20 cellular contexts compared by ENCODE assay signal in genomic region chr16:11306997-11307638, GRCh38. TPM values are rescaled to one million over a fixed set of nuclear protein-coding genes. Genes with fewer than 3 reads are reported as not detected.
DNase-seq lines count a peak whose midpoint lies in the region; ATAC-seq and TF ChIP-seq lines count a peak whose summit lies in the region.
"Had no signal": no experiment of that assay in that cellular context is flagged by ENCODE, and none has a peak within 500 bp of the region (broad histone marks: within the 10 kb centered on the region; RNA-seq: fewer than 3 reads in every experiment).

No MANE protein-coding gene starts in this region.

- TF ChIP-seq CTCF in RWPE1 (conservative IDR thresholded peaks at IDR 0.05; ENCODE audit: low read depth) (no peak), fibroblast of villous mesenchyme (IDR thresholded peaks at IDR 0.05; ENCODE audit: insufficient read depth, low read depth, low read length) (no peak)

- H3K27ac ChIP-seq in RWPE1, result peak overlapping the region; percentile 50; the same call in 1 of the 2 replicates
- H3K27ac ChIP-seq: KMS-11, right atrium auricular region, vagina had no signal

- no peak overlapping the region for H3K4me3 ChIP-seq in fibroblast of villous mesenchyme (ENCODE audit: low read depth, low read length)
- H3K4me3 ChIP-seq: right atrium auricular region, vagina had no signal

- in situ Hi-C loops in KBM-7 (cut with MboI; ENCODE audit: low pct_unique_long_range_greater_than_20kb, low sequenced_read_pairs), result no loop called here

- no peak for ATAC-seq in esophagus mucosa

- DNase-seq in KBM-7 (peak; percentile 55), RWPE1 (ENCODE audit: low spot score) (no peak), fibroblast of villous mesenchyme (ENCODE audit: low read depth) (peak; percentile 46), renal cortical epithelial cell (ENCODE audit: low read depth) (peak; percentile 77), DMS79 (lab: John Stamatoyannopoulos, UW) (no peak), NCI-H2029 treated with DMSO at 0.1 percent for 48 hours (lab: John Stamatoyannopoulos, UW) (no peak)
- DNase-seq: activated CD8-positive, alpha-beta memory T cell treated with anti-CD3 and anti-CD28 coated beads, Interleukin-2, amount 50 U/mL, for 4 hours; activated naive CD8-positive, alpha-beta T cell treated with anti-CD3 and anti-CD28 coated beads for 36 hours; CD8-positive, alpha-beta memory T cell; central memory CD4-positive, alpha-beta T cell; GDM1; glutamatergic neuron; NCI-H2029; NCI-H526 treated with DMSO at 0.1 percent for 48 hours; SHP77 treated with DMSO at 0.1 percent for 48 hours had no signal

- CTCF ChIA-PET in RWPE1 (lab: Yijun Ruan, JAX), result interaction anchor here (0.6 to 0.7 kb wide), 2 partner anchors 15 kb away, joined by 3 to 7 read pairs; no protein-coding TSS in a partner anchor

- POLR2A ChIA-PET in RWPE1 (lab: Yijun Ruan, JAX; ENCODE audit: low non-redundant PET), result no interaction called here

RNA-seq across cellular contexts. Expression of gene PRM1, which starts 26.0 kb away (rescaled TPM):
- total RNA-seq in fibroblast of villous mesenchyme (not detected in 2 replicates), renal cortical epithelial cell (not detected in 2 replicates), esophagus mucosa (not detected)
- total RNA-seq: activated naive CD8-positive, alpha-beta T cell treated with anti-CD3 and anti-CD28 coated beads for 36 hours; CD8-positive, alpha-beta memory T cell; endothelial cell of umbilical vein; right atrium auricular region; vagina had no signal

RNA-seq across cellular contexts. Expression of gene PRM2, which starts 30.8 kb away (rescaled TPM):
- not detected in 2 replicates for total RNA-seq in fibroblast of villous mesenchyme
- not detected in 2 replicates for total RNA-seq in renal cortical epithelial cell
- not detected for total RNA-seq in esophagus mucosa
- total RNA-seq: activated naive CD8-positive, alpha-beta T cell treated with anti-CD3 and anti-CD28 coated beads for 36 hours; CD8-positive, alpha-beta memory T cell; endothelial cell of umbilical vein; right atrium auricular region; vagina had no signal

RNA-seq across cellular contexts. Expression of gene PRM3, which starts 33.7 kb away (rescaled TPM):
- total RNA-seq in fibroblast of villous mesenchyme (not detected in 2 replicates), renal cortical epithelial cell (not detected in 2 replicates), esophagus mucosa (not detected)
- total RNA-seq: activated naive CD8-positive, alpha-beta T cell treated with anti-CD3 and anti-CD28 coated beads for 36 hours; CD8-positive, alpha-beta memory T cell; endothelial cell of umbilical vein; right atrium auricular region; vagina had no signal

RNA-seq across cellular contexts. Expression of gene TNP2, which starts 38.0 kb away (rescaled TPM):
- not detected in 2 replicates for total RNA-seq in fibroblast of villous mesenchyme
- not detected in 2 replicates for total RNA-seq in renal cortical epithelial cell
- total RNA-seq in esophagus mucosa, result not detected
- total RNA-seq: activated naive CD8-positive, alpha-beta T cell treated with anti-CD3 and anti-CD28 coated beads for 36 hours; CD8-positive, alpha-beta memory T cell; endothelial cell of umbilical vein; right atrium auricular region; vagina had no signal

RNA-seq across cellular contexts. Expression of gene RMI2, which starts 38.1 kb away (rescaled TPM):
- 5.5 and 5.6 TPM in 2 replicates for total RNA-seq in fibroblast of villous mesenchyme
- total RNA-seq in renal cortical epithelial cell, result 6.0 and 7.3 TPM in 2 replicates
- total RNA-seq in esophagus mucosa, result 11.0 TPM

Comparison
In these comparisons a context has a peak if more than half of its experiments do, and no peak if none do; other contexts are left out.
1. DNase-seq: peak in KBM-7 (single experiment), fibroblast of villous mesenchyme (single experiment) and renal cortical epithelial cell (single experiment); none in RWPE1 (single experiment), DMS79 (single experiment) and NCI-H2029 treated with DMSO at 0.1 percent for 48 hours (single experiment).